ENCODE assay signal across 22 cellular contexts in the genomic region with DNA sequence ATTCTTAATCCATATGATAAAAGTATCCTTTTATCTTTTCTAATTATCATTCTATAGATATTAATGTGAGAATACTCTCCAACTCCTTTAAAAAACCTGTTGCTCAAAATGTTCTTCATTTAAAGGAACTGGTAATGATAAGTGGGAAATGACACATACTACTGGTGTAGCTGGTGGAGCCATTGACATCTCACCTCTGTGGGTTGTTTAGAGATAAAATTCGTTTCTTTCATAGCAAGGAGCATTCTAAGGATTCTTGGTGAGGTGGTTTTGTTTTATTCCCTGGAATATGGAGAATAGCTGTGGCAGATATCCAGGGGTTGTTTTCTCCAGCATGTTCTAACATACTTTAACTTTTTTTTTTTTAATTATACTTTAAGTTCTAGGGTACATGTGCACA.
DNase-seq lines count a peak whose midpoint lies in the region; ATAC-seq, FAIRE-seq and TF ChIP-seq lines count a peak whose summit lies in the region.
"Had no signal": no experiment of that assay in that cellular context is flagged by ENCODE, and none has a peak within 500 bp of the region (broad histone marks: within the 10 kb centered on the region; RNA-seq: fewer than 3 reads in every experiment).

No MANE protein-coding gene starts in this region.

- BruUV-seq in endothelial cell of umbilical vein (replicated peaks; lab: Mats Ljungman, UMichigan): no TSS peak

- peaks cover 3% of the 10 kb centered on the region; the same call in 1 of the 2 replicates for H3K9me3 Mint-ChIP-seq in HFFc6

- dilution Hi-C loops in endothelial cell of umbilical vein (cut with MboI; ENCODE audit: extremely low pct_ligation_motif_present, low sequenced_read_pairs): no loop called here

- no peak overlapping the region for H3K4me2 ChIP-seq in endothelial cell of umbilical vein (ENCODE audit: insufficient read depth, low read length)
- H3K4me2 ChIP-seq: BLaER1 treated with 17β-estradiol and CSF1 and Interleukin-3, amounts not matched to agents 10 nM and 100 nM; KMS-11; SK-N-SH had no signal

- H3K4me3 ChIP-seq in endothelial cell of umbilical vein (replicated peaks in 1 of 3; ENCODE audit: insufficient read depth in 1 of 3, low read depth in 1 of 3, low read length in 3 of 3): no peak overlapping the region
- H3K4me3 ChIP-seq: BLaER1 treated with 17β-estradiol and CSF1 and Interleukin-3, amounts not matched to agents 10 nM and 100 nM; Peyer's patch had no signal

- no peaks in the 10 kb centered on the region for H3K9me3 ChIP-seq in endothelial cell of umbilical vein (replicated peaks; ENCODE audit: control insufficient read depth, insufficient read depth, low read length)
- H3K9me3 ChIP-seq: Peyer's patch, SK-N-SH had no signal

- H3K27me3 Mint-ChIP-seq in HFFc6 (ENCODE audit: insufficient read depth): no peaks in the 10 kb centered on the region

- no peak for TF ChIP-seq CTCF in HFFc6 (IDR thresholded peaks at IDR 0.05)
- TF ChIP-seq CTCF in endothelial cell of umbilical vein (IDR thresholded peaks at IDR 0.05; ENCODE audit: extremely low read depth in 1 of 2, insufficient read depth in 1 of 2, low read depth in 1 of 2, low read length in 2 of 2): no peak

- no peaks in the 10 kb centered on the region for H3K79me2 ChIP-seq in endothelial cell of umbilical vein (ENCODE audit: control insufficient read depth, insufficient read depth, low read length)

- no peaks in the 10 kb centered on the region for H3K36me3 ChIP-seq in endothelial cell of umbilical vein (ENCODE audit: control insufficient read depth in 2 of 2, extremely low read depth in 1 of 2, insufficient read depth in 2 of 2, low read length in 2 of 2)
- H3K36me3 ChIP-seq: BLaER1 treated with 17β-estradiol and CSF1 and Interleukin-3, amounts not matched to agents 10 nM and 100 nM; Peyer's patch had no signal

- no peak overlapping the region for H3K27ac ChIP-seq in endothelial cell of umbilical vein (ENCODE audit: insufficient read depth, low read depth, low read length)
- H3K27ac ChIP-seq: BLaER1 treated with 17β-estradiol and CSF1 and Interleukin-3, amounts not matched to agents 10 nM and 100 nM; KMS-11; Peyer's patch had no signal

- no peak overlapping the region for H3K9ac ChIP-seq in endothelial cell of umbilical vein (replicated peaks; ENCODE audit: extremely low read depth, insufficient read depth, low read length)
- H3K9ac ChIP-seq: BLaER1 treated with 17β-estradiol and CSF1 and Interleukin-3, amounts not matched to agents 10 nM and 100 nM; KMS-11; SK-N-SH had no signal

- no peaks in the 10 kb centered on the region for H3K27me3 ChIP-seq in endothelial cell of umbilical vein (ENCODE audit: control insufficient read depth in 2 of 2, insufficient read depth in 2 of 2, low read length in 2 of 2)
- H3K27me3 ChIP-seq: BLaER1 treated with 17β-estradiol and CSF1 and Interleukin-3, amounts not matched to agents 10 nM and 100 nM; Peyer's patch had no signal

- no peak for FAIRE-seq in endothelial cell of umbilical vein (lab: Jason Lieb, UNC)
- FAIRE-seq: D721Med, GM12892, HepG2 had no signal

- H3K4me1 ChIP-seq in endothelial cell of umbilical vein (ENCODE audit: control insufficient read depth, extremely low read depth, insufficient read depth, low read length): peaks cover 6% of the 10 kb centered on the region
- H3K4me1 ChIP-seq: BLaER1 treated with 17β-estradiol and CSF1 and Interleukin-3, amounts not matched to agents 10 nM and 100 nM; Peyer's patch had no signal

- peak; percentile 73 for DNase-seq in HFFc6
- peak; percentile 90 for DNase-seq in amniotic epithelial cell (ENCODE audit: low read depth)
- DNase-seq in endothelial cell of umbilical vein (ENCODE audit: low read depth, low spot score): peak; percentile 55
- no peak for DNase-seq in retina
- no peak for DNase-seq in central memory CD4-positive, alpha-beta T cell
- DNase-seq: CD8-positive, alpha-beta memory T cell; DMS79; GDM1; NCI-H1048; NCI-H1436 treated with DMSO at 0.1 percent for 48 hours; NCI-H2029 treated with DMSO at 0.1 percent for 48 hours; NCI-H524 treated with DMSO at 0.1 percent for 48 hours; Peyer's patch; SHP77; SK-N-SH had no signal

- H2AFZ ChIP-seq in endothelial cell of umbilical vein (ENCODE audit: low read depth, low read length): no peak overlapping the region

- no peak overlapping the region for H3K27ac Mint-ChIP-seq in HFFc6
- H3K27ac Mint-ChIP-seq: CD8-positive, alpha-beta memory T cell had no signal

- H3K36me3 Mint-ChIP-seq in HFFc6 (ENCODE audit: low read depth): peaks cover 16% of the 10 kb centered on the region
- H3K36me3 Mint-ChIP-seq: CD8-positive, alpha-beta memory T cell had no signal

- no peaks in the 10 kb centered on the region for H4K20me1 ChIP-seq in endothelial cell of umbilical vein (replicated peaks; ENCODE audit: control insufficient read depth, extremely low read depth, insufficient read depth, low read length)
- H4K20me1 ChIP-seq: BLaER1 treated with 17β-estradiol and CSF1 and Interleukin-3, amounts not matched to agents 10 nM and 100 nM had no signal

- CTCF ChIA-PET in endothelial cell of umbilical vein (lab: Charles Lee): interaction anchor here (1.0 kb wide), 1 partner anchor 79 kb away, joined by 4 read pairs; no protein-coding TSS in a partner anchor

- no peak overlapping the region for H3K4me3 Mint-ChIP-seq in HFFc6
- H3K4me3 Mint-ChIP-seq: CD8-positive, alpha-beta memory T cell had no signal

- POLR2A ChIA-PET in endothelial cell of umbilical vein (lab: Charles Lee): no interaction called here

- intact Hi-C loops in endothelial cell of umbilical vein (cut with micrococcal nuclease): no loop called here

- no peaks in the 10 kb centered on the region for H3K9me1 ChIP-seq in endothelial cell of umbilical vein (replicated peaks; ENCODE audit: control insufficient read depth, extremely low read depth, insufficient read depth, low read length)

- TF ChIP-seq POLR2A in endothelial cell of umbilical vein (IDR thresholded peaks at IDR 0.05; ENCODE audit: low read depth, low read length): no peak

- peaks cover 89% of the 10 kb centered on the region for H3K4me1 Mint-ChIP-seq in HFFc6 (ENCODE audit: low read depth)
- H3K4me1 Mint-ChIP-seq: CD8-positive, alpha-beta memory T cell had no signal

- ATAC-seq in GM18502 (IDR thresholded peaks at IDR 0.05; ENCODE audit: poor library complexity, unreplicated experiment) (no peak), GM21367 (IDR thresholded peaks at IDR 0.05; ENCODE audit: unreplicated experiment) (no peak)
- ATAC-seq: HepG2 had no signal

TF ChIP-seq in endothelial cell of umbilical vein, 7 proteins besides CTCF, POLR2A, EP300 and RAD21:
- TF ChIP-seq GATA2 (IDR thresholded peaks at IDR 0.05; ENCODE audit: insufficient read depth, insufficient read length, low read depth, low read length): peak; percentile 82
- peak; percentile 65 for TF ChIP-seq FOS (IDR thresholded peaks at IDR 0.05; ENCODE audit: borderline replicate concordance, insufficient read depth, low read length)
- peak; percentile 49 for TF ChIP-seq POLR2AphosphoS5 (IDR thresholded peaks at IDR 0.05; ENCODE audit: insufficient read depth, low read depth, low read length)
- peak; percentile 35 for TF ChIP-seq JUN (IDR thresholded peaks at IDR 0.05; ENCODE audit: borderline replicate concordance, insufficient read depth, insufficient read length, low read depth)
- TF ChIP-seq EZH2 (IDR thresholded peaks at IDR 0.05; ENCODE audit: borderline replicate concordance, low read depth, low read length, severe bottlenecking): no peak
- TF ChIP-seq MAX (IDR thresholded peaks at IDR 0.05; ENCODE audit: insufficient read depth, insufficient read length): no peak
- TF ChIP-seq MYC (IDR thresholded peaks at IDR 0.05; ENCODE audit: low read depth, low read length): no peak
TF ChIP-seq in endothelial cell of umbilical vein: peak in this region for 4.

Comparison
In these comparisons a context has a peak if more than half of its experiments do, and no peak if none do; other contexts are left out.
1. DNase-seq: peak in HFFc6 (single experiment), amniotic epithelial cell (single experiment) and endothelial cell of umbilical vein (single experiment); none in retina (single experiment) and central memory CD4-positive, alpha-beta T cell (single experiment).